In genomic region chr5:86465052-86465838, GRCh38 we compare ENCODE assay signal across 23 cellular contexts.
"Had no signal": no experiment of that assay in that cellular context is flagged by ENCODE, and none has a peak within 500 bp of the region (broad histone marks: within the 10 kb centered on the region; RNA-seq: fewer than 3 reads in every experiment).

No MANE protein-coding gene starts in this region.

- DNase-seq: activated CD4-positive, alpha-beta memory T cell treated with anti-CD3 and anti-CD28 coated beads, Interleukin-2, amount 10 ng/mL, durations not matched to agents 7 days and 5 days; activated CD4-positive, alpha-beta T cell treated with anti-CD3 and anti-CD28 coated beads, Interleukin-2, amount 50 U/mL, for 1 hour; activated CD4-positive, CD25-positive, alpha-beta regulatory T cell; activated CD8-positive, alpha-beta memory T cell treated with anti-CD3 and anti-CD28 coated beads, Interleukin-2, amount 50 U/mL, for 4 hours; activated gamma-delta T cell treated with Interleukin-2 at 50 U/mL for 16 hours; activated naive CD4-positive, alpha-beta T cell treated with anti-CD3 and anti-CD28 coated beads, Interleukin-2, amount 10 ng/mL, durations not matched to agents 7 days and 5 days; activated naive CD8-positive, alpha-beta T cell treated with anti-CD3 and anti-CD28 coated beads for 36 hours; activated T-cell treated with anti-CD3 and anti-CD28 coated beads, Interleukin-2, amount 50 U/mL, for 72 hours; anterior cingulate cortex; cerebellar nuclear complex; MV-4-11; NCI-H1105; NCI-H1436; NCI-H1694 treated with DMSO at 0.1 percent for 48 hours; NCI-H2029 treated with DMSO at 0.1 percent for 48 hours; NCI-H510A treated with DMSO at 0.1 percent for 48 hours; NCI-H69; NK-92 treated with Interleukin-12 subunit alpha and Interleukin-12 subunit beta, amount 100 ng/mL, for 24 hours; PC-3; SHP77; T-helper 17 cell; T-helper 9 cell had no signal

- H3K27ac ChIP-seq: VCaP had no signal
